Comparison of ENCODE assay signal across 8 cellular contexts in genomic region chr18:47215554-47216138, GRCh38. TPM values are rescaled to one million over a fixed set of nuclear protein-coding genes. Genes with fewer than 3 reads are reported as not detected.
A peak's percentile ranks its signal among the peaks of the same experiment; 100 is the strongest.
DNase-seq lines count a peak whose midpoint lies in the region; ATAC-seq and TF ChIP-seq lines count a peak whose summit lies in the region.

No MANE protein-coding gene starts in this region.

- H3K36me3 Mint-ChIP-seq in Caco-2 (ENCODE audit: insufficient read depth, unreplicated experiment) (no peaks in the 10 kb centered on the region), H9 (ENCODE audit: insufficient read depth in 1 of 3, low read depth in 3 of 3) (no peaks in the 10 kb centered on the region), MCF 10A (ENCODE audit: insufficient read depth, unreplicated experiment) (no peaks in the 10 kb centered on the region)

- H3K27me3 ChIP-seq in Caco-2 (replicated peaks; ENCODE audit: control insufficient read depth, insufficient read depth, low read length) (no peaks in the 10 kb centered on the region), H9 (ENCODE audit: insufficient read depth, low read length) (no peaks in the 10 kb centered on the region; the same call in 1 of the 2 replicates)

- H3K4me3 Mint-ChIP-seq in Caco-2 (ENCODE audit: unreplicated experiment) (no peak overlapping the region), H9 (no peak overlapping the region), MCF 10A (ENCODE audit: unreplicated experiment) (no peak overlapping the region)

- H3K79me1 ChIP-seq in H9 (ENCODE audit: insufficient read depth, low read depth, low read length, poor library complexity, severe bottlenecking): no peaks in the 10 kb centered on the region

- H3K18ac ChIP-seq in H9 (ENCODE audit: insufficient read length, low read depth, low read length): no peak overlapping the region

- no TSS peak for BruUV-seq in Caco-2 (replicated peaks; lab: Mats Ljungman, UMichigan)
- no TSS peak for BruUV-seq in MCF 10A (replicated peaks; lab: Mats Ljungman, UMichigan)

- no peaks in the 10 kb centered on the region for H3K9me3 ChIP-seq in Caco-2
- H3K9me3 ChIP-seq in H9 (ENCODE audit: control insufficient read depth, low read depth, low read length): no peaks in the 10 kb centered on the region

- POLR2A ChIA-PET in Caco-2 (lab: Charles Lee) (no interaction called here), MCF 10A (lab: Yijun Ruan, JAX) (interaction anchor here (0.6 to 1.5 kb wide), 2 partner anchors 13 to 76 kb away, joined by 3 read pairs; no protein-coding TSS in a partner anchor)

- no peak overlapping the region for H2AK5ac ChIP-seq in H9 (ENCODE audit: insufficient read length, low read length)

- no peak overlapping the region for H2AFZ ChIP-seq in H9 (ENCODE audit: low read length)

- H3K23ac ChIP-seq in H9 (ENCODE audit: insufficient read length, low read depth, low read length): no peak overlapping the region

- H3K9ac ChIP-seq in H9 (ENCODE audit: extremely low read depth, insufficient read length, low read length): no peak overlapping the region

- no peak overlapping the region for H3K14ac ChIP-seq in H9 (ENCODE audit: insufficient read depth, low read length)

- H3K9me3 Mint-ChIP-seq in Caco-2 (ENCODE audit: unreplicated experiment) (no peaks in the 10 kb centered on the region), H9 (no peaks in the 10 kb centered on the region), MCF 10A (ENCODE audit: unreplicated experiment) (no peaks in the 10 kb centered on the region)

- H3K4me1 ChIP-seq in Caco-2 (no peaks in the 10 kb centered on the region), H9 (ENCODE audit: insufficient read depth, low read length) (no peaks in the 10 kb centered on the region)

- no peak overlapping the region for H2BK5ac ChIP-seq in H9 (ENCODE audit: insufficient read length, low read length)

- DNase-seq in Caco-2 (peak in 1 of 2 experiments; percentile 15), H9 (no peak), NCI-H69 (lab: John Stamatoyannopoulos, UW) (peak; percentile 90), MCF 10A (ENCODE audit: unreplicated experiment) (peak; percentile 61), left lobe of liver (ENCODE audit: low spot score) (no peak)

- H3K4ac ChIP-seq in H9 (ENCODE audit: low read depth, low read length): no peak overlapping the region

- no peaks in the 10 kb centered on the region for H3K23me2 ChIP-seq in H9 (ENCODE audit: insufficient read length, low read depth, low read length, poor library complexity, severe bottlenecking)

- CTCF ChIA-PET in Caco-2 (lab: Charles Lee): interaction anchor here (1.1 kb wide), 2 partner anchors 527 to 539 kb away, joined by 3 read pairs; no protein-coding TSS in a partner anchor
- CTCF ChIA-PET in MCF 10A (lab: Yijun Ruan, JAX): interaction anchor here (0.6 to 5.5 kb wide), 45 partner anchors 9 to 1874 kb away, joined by 3 to 88 read pairs (median 4); no protein-coding TSS in a partner anchor

- no peak overlapping the region for H3K27ac Mint-ChIP-seq in Caco-2 (ENCODE audit: unreplicated experiment)
- no peak overlapping the region for H3K27ac Mint-ChIP-seq in H9
- no peak overlapping the region for H3K27ac Mint-ChIP-seq in MCF 10A (ENCODE audit: low read depth, unreplicated experiment)

- H3K27me3 Mint-ChIP-seq in Caco-2 (ENCODE audit: insufficient read depth, unreplicated experiment): peaks cover 3% of the 10 kb centered on the region
- H3K27me3 Mint-ChIP-seq in H9 (ENCODE audit: low read depth): peaks cover 8% of the 10 kb centered on the region
- peaks cover 82% of the 10 kb centered on the region for H3K27me3 Mint-ChIP-seq in MCF 10A (ENCODE audit: insufficient read depth, unreplicated experiment)

- no peak overlapping the region for H3T11ph ChIP-seq in H9 (ENCODE audit: low read length)

- H3K27ac ChIP-seq in H9 (ENCODE audit: insufficient read length, low read depth, low read length): no peak overlapping the region

- TF ChIP-seq CTCF in Caco-2 (IDR thresholded peaks at IDR 0.05; ENCODE audit: insufficient read depth in 1 of 2, low read depth in 1 of 2, low read length in 1 of 2, severe bottlenecking in 1 of 2, unreplicated experiment in 1 of 2): peak; percentile 26 to 27
- peak; percentile 88 for TF ChIP-seq CTCF in H9 (conservative IDR thresholded peaks at IDR 0.05)
- peak; percentile 59 for TF ChIP-seq CTCF in MCF 10A (IDR thresholded peaks at IDR 0.05; ENCODE audit: unreplicated experiment)

- H3K36me3 ChIP-seq in Caco-2 (ENCODE audit: control insufficient read depth, insufficient read depth, low read length): no peaks in the 10 kb centered on the region

- H2BK20ac ChIP-seq in H9 (ENCODE audit: low read depth, low read length, poor library complexity, severe bottlenecking): no peak overlapping the region

- H3K79me2 ChIP-seq in H9 (ENCODE audit: insufficient read depth, low read length): no peaks in the 10 kb centered on the region

- WGBS in H9 (ENCODE audit: extremely low coverage, insufficient read length, low lambda C conversion rate): no CpG with 5 or more reads among the region's 5 CpGs

- no peak overlapping the region for H4K5ac ChIP-seq in H9 (ENCODE audit: insufficient read length, low read depth, low read length)

- no peak overlapping the region for H3K56ac ChIP-seq in H9 (ENCODE audit: insufficient read length, low read depth, low read length)

- H4K8ac ChIP-seq in H9 (replicated peaks; ENCODE audit: insufficient read length, low read depth, low read length): no peak overlapping the region

- H2BK12ac ChIP-seq in H9 (ENCODE audit: insufficient read length, low read depth, low read length): no peak overlapping the region

- H4K91ac ChIP-seq in H9 (ENCODE audit: insufficient read length, low read depth, low read length): no peak overlapping the region

- no peak overlapping the region for H3K4me3 ChIP-seq in Caco-2 (ENCODE audit: low read depth, low read length)

- no peaks in the 10 kb centered on the region for H3K4me1 Mint-ChIP-seq in Caco-2 (ENCODE audit: low read depth, unreplicated experiment)
- peaks cover 0 to 3% of the 10 kb centered on the region in 2 experiments; a peak in 2 of 4 replicates for H3K4me1 Mint-ChIP-seq in H9
- no peaks in the 10 kb centered on the region for H3K4me1 Mint-ChIP-seq in MCF 10A (ENCODE audit: insufficient read depth, unreplicated experiment)

- H2BK120ac ChIP-seq in H9 (ENCODE audit: low read depth, low read length, poor library complexity, severe bottlenecking): no peak overlapping the region

- H2BK15ac ChIP-seq in H9 (ENCODE audit: low read depth, low read length): no peak overlapping the region

- ATAC-seq in left lobe of liver: peak; percentile 94
- ATAC-seq in GM21825 (IDR thresholded peaks at IDR 0.05; ENCODE audit: unreplicated experiment): no peak
- ATAC-seq in GM19328 (IDR thresholded peaks at IDR 0.05; ENCODE audit: unreplicated experiment): no peak
- no peak for ATAC-seq in GM19455 (IDR thresholded peaks at IDR 0.05; ENCODE audit: unreplicated experiment)

- no peaks in the 10 kb centered on the region for H4K20me1 ChIP-seq in H9 (ENCODE audit: control insufficient read depth, insufficient read depth, insufficient read length)

- H3K4me2 ChIP-seq in H9 (ENCODE audit: insufficient read depth, insufficient read length, low read length): no peak overlapping the region

- intact Hi-C loops in Caco-2 (cut with micrococcal nuclease; ENCODE audit: unreplicated experiment) (loop anchor here (1.0 kb wide), 1 partner anchor 534 kb away; no protein-coding TSS in a partner anchor), MCF 10A (cut with micrococcal nuclease) (loop anchor here (1.0 to 10.0 kb wide), 3 partner anchors 68 to 809 kb away; no protein-coding TSS in a partner anchor)

RNA-seq across cellular contexts. Expression of gene SKOR2, which starts 35.8 kb away (rescaled TPM):
- total RNA-seq in Caco-2 (2022) (not detected in 2 replicates), H9 (2021) (0.18 and 0.24 TPM in 2 replicates), MCF 10A (2022) (not detected in 2 replicates), left lobe of liver (not detected)

RNA-seq across cellular contexts. Expression of gene IER3IP1, which starts 39.5 kb away (rescaled TPM):
- total RNA-seq in Caco-2 (2022) (5.0 and 5.9 TPM in 2 replicates), H9 (2021) (7.6 and 8.8 TPM in 2 replicates), MCF 10A (2022) (14.1 and 14.5 TPM in 2 replicates), left lobe of liver (4.5 TPM)

Comparison
In these comparisons a context has a peak if more than half of its experiments do, and no peak if none do; other contexts are left out.
1. DNase-seq: peak in NCI-H69 (single experiment) and MCF 10A (single experiment); none in H9 (single experiment) and left lobe of liver (single experiment).
2. CTCF ChIP-seq: peak in every context shown above with its lines; median percentile 88 in H9; 59 in MCF 10A; 26 in Caco-2.